Comparison of ENCODE assay signal across 6 cellular contexts in genomic region chr2:154898269-154898668, GRCh38.
"Had no signal": no experiment of that assay in that cellular context is flagged by ENCODE, and none has a peak within 500 bp of the region (broad histone marks: within the 10 kb centered on the region; RNA-seq: fewer than 3 reads in every experiment).

No MANE protein-coding gene starts in this region.

- H3K27ac ChIP-seq: HL-60, KMS-11 had no signal

- H3K4me2 ChIP-seq: KMS-11 had no signal

- FAIRE-seq: HTR-8/SVneo had no signal

- DNase-seq: Karpas-422, KBM-7, KG1 had no signal

- H3K9ac ChIP-seq: KMS-11 had no signal
